In genomic region chr10:11611248-11612003, GRCh38 we compare ENCODE assay signal across 8 cellular contexts. TPM values are rescaled to one million over a fixed set of nuclear protein-coding genes. Genes with fewer than 3 reads are reported as not detected.
DNase-seq lines count a peak whose midpoint lies in the region; ATAC-seq, FAIRE-seq and TF ChIP-seq lines count a peak whose summit lies in the region.

TSS of gene USP6NL (minus strand) at chr10:11611650. CDS start at chr10:11597634, 14,016 bp downstream.

- peak within 1 kb of the TSS; percentile 27 for H2AFZ ChIP-seq in neuron (ENCODE audit: low read depth, low read length)

- no peaks in the 10 kb centered on the region for H3K27me3 ChIP-seq in RWPE2 (ENCODE audit: insufficient read depth, poor library complexity, severe bottlenecking)
- H3K27me3 ChIP-seq in neuron (ENCODE audit: insufficient read depth, low read length): no peaks in the 10 kb centered on the region

- no peaks in the 10 kb centered on the region for H3K27me3 Mint-ChIP-seq in activated naive CD4-positive, alpha-beta T cell treated with anti-CD3 and anti-CD28 coated beads for 36 hours (ENCODE audit: low read depth)

- no peaks in the 10 kb centered on the region for H3K36me3 ChIP-seq in RWPE2 (ENCODE audit: low read depth)
- H3K36me3 ChIP-seq in neuron (ENCODE audit: insufficient read depth, low read length): no peaks in the 10 kb centered on the region

- peaks cover 40% of the 10 kb centered on the region for H3K4me1 Mint-ChIP-seq in activated naive CD4-positive, alpha-beta T cell treated with anti-CD3 and anti-CD28 coated beads for 36 hours (ENCODE audit: low read depth)

- H3K9me3 Mint-ChIP-seq in activated naive CD4-positive, alpha-beta T cell treated with anti-CD3 and anti-CD28 coated beads for 36 hours: peaks cover 3% of the 10 kb centered on the region

- no peak for FAIRE-seq in frontal cortex (lab: Jason Lieb, UNC)

- peaks cover 7% of the 10 kb centered on the region for H3K4me1 ChIP-seq in RWPE2 (ENCODE audit: insufficient read depth, poor library complexity, severe bottlenecking)
- H3K4me1 ChIP-seq in neuron (ENCODE audit: insufficient read depth, low read length): peaks cover 13% of the 10 kb centered on the region

- peak; percentile 50 for ATAC-seq in GM21423 (IDR thresholded peaks at IDR 0.05; ENCODE audit: unreplicated experiment)
- peak; percentile 88 for ATAC-seq in RWPE2 (ENCODE audit: low read depth)

- DNase-seq in DMS114 treated with DMSO at 0.1 percent for 48 hours (lab: John Stamatoyannopoulos, UW; ENCODE audit: unreplicated experiment): peak; percentile 53
- peak; percentile 85 for DNase-seq in HuH-7 (ENCODE audit: low spot score)
- DNase-seq in RWPE2 (ENCODE audit: low spot score): peak; percentile 87
- peak; percentile 70 for DNase-seq in activated naive CD4-positive, alpha-beta T cell treated with anti-CD3 and anti-CD28 coated beads for 36 hours
- peak; percentile 89 to 93 for DNase-seq in frontal cortex (ENCODE audit: low spot score in 2 of 2)
- peak; percentile 79 for DNase-seq in superior temporal gyrus (ENCODE audit: extremely low spot score)

- no peak for TF ChIP-seq CTCF in RWPE2 (IDR thresholded peaks at IDR 0.05; ENCODE audit: poor library complexity, severe bottlenecking)

- peak within 1 kb of the TSS; percentile 58 for H3K27ac ChIP-seq in RWPE2 (ENCODE audit: poor library complexity, severe bottlenecking)

- peak within 1 kb of the TSS; percentile 73 for H3K27ac Mint-ChIP-seq in activated naive CD4-positive, alpha-beta T cell treated with anti-CD3 and anti-CD28 coated beads for 36 hours

- H3K4me3 ChIP-seq in RWPE2 (ENCODE audit: severe bottlenecking): peak within 1 kb of the TSS; percentile 75
- peak within 1 kb of the TSS; percentile 93 for H3K4me3 ChIP-seq in neuron (ENCODE audit: low read length)

- intact Hi-C loops in activated naive CD4-positive, alpha-beta T cell treated with anti-CD3 and anti-CD28 coated beads for 36 hours (cut with micrococcal nuclease): loop anchor here (1.0 kb wide), 6 partner anchors 21 to 99 kb away; no protein-coding TSS in a partner anchor

- H3K36me3 Mint-ChIP-seq in activated naive CD4-positive, alpha-beta T cell treated with anti-CD3 and anti-CD28 coated beads for 36 hours (ENCODE audit: low read depth): no peaks in the 10 kb centered on the region

- H3K4me3 Mint-ChIP-seq in activated naive CD4-positive, alpha-beta T cell treated with anti-CD3 and anti-CD28 coated beads for 36 hours: peak within 1 kb of the TSS; percentile 84

- CTCF ChIA-PET in activated naive CD4-positive, alpha-beta T cell treated with anti-CD3 and anti-CD28 coated beads for 36 hours (lab: Charles Lee): no interaction called here

- H3K9me3 ChIP-seq in RWPE2 (ENCODE audit: severe bottlenecking): no peaks in the 10 kb centered on the region
- H3K9me3 ChIP-seq in neuron (ENCODE audit: low read length): no peaks in the 10 kb centered on the region

RNA-seq across cellular contexts. Expression of gene USP6NL, which starts in this region (rescaled TPM):
- total RNA-seq in activated naive CD4-positive, alpha-beta T cell treated with anti-CD3 and anti-CD28 coated beads for 36 hours: 1 to 10 TPM; 6.9 to 7.5 TPM
- 35.1 TPM for total RNA-seq in frontal cortex

Comparison
In these comparisons a context has a peak if more than half of its experiments do, and no peak if none do; other contexts are left out.
1. Peak in every context shown above with its lines: DNase-seq, ATAC-seq, H3K4me3 ChIP-seq and H3K27ac ChIP-seq.